Comparison of ENCODE assay signal across 8 cellular contexts in genomic region chr10:28676968-28677888, GRCh38. TPM values are rescaled to one million over a fixed set of nuclear protein-coding genes. Genes with fewer than 3 reads are reported as not detected.
DNase-seq lines count a peak whose midpoint lies in the region; ATAC-seq and TF ChIP-seq lines count a peak whose summit lies in the region.

TSS of gene BAMBI (plus strand) at chr10:28677521. CDS start at chr10:28677898, 377 bp downstream.

- intact Hi-C loops in ascending aorta (cut with DNase I), result loop anchor here (1.0 to 5.0 kb wide), 8 partner anchors 9 to 627 kb away; no protein-coding TSS in a partner anchor
- intact Hi-C loops in aorta (cut with DNase I), result loop anchor here (1.0 to 10.0 kb wide), 5 partner anchors 130 to 315 kb away; no protein-coding TSS in a partner anchor

- peak within 1 kb of the TSS; percentile 98 to 99 for H3K4me3 ChIP-seq in ascending aorta
- peak within 1 kb of the TSS; percentile 88 for H3K4me3 ChIP-seq in hepatocyte
- peak within 1 kb of the TSS; percentile 96 for H3K4me3 ChIP-seq in aorta (ENCODE audit: low read length in 2 of 2)

- H3K27ac ChIP-seq in ascending aorta (peak within 1 kb of the TSS; percentile 85), hepatocyte (peak within 1 kb of the TSS; percentile 78), aorta (ENCODE audit: low read depth in 1 of 2, low read length in 2 of 2) (peak within 1 kb of the TSS; percentile 29 to 85)

- no peaks in the 10 kb centered on the region for H3K36me3 Mint-ChIP-seq in T-helper 2 cell treated with Interferon-gamma antibody and Interleukin-4, amounts not matched to agents 5 μg/mL and 100 μg/mL, for 36 hours (ENCODE audit: low read depth)

- TF ChIP-seq CTCF in GM13977 (IDR thresholded peaks at IDR 0.05; ENCODE audit: extremely low read depth, insufficient read depth, missing control alignments), result peak; percentile 72
- peak; percentile 61 to 85 (median 66) for TF ChIP-seq CTCF in ascending aorta (IDR thresholded peaks at IDR 0.05)
- peak; percentile 56 for TF ChIP-seq CTCF in hepatocyte (IDR thresholded peaks at IDR 0.05; ENCODE audit: poor library complexity)

- no peaks in the 10 kb centered on the region for H3K9me2 ChIP-seq in hepatocyte (replicated peaks; ENCODE audit: insufficient read depth)

- DNase-seq in GM13977 (ENCODE audit: low spot score), result peak; percentile 95
- peak; percentile 61 for DNase-seq in NCI-H128 (lab: John Stamatoyannopoulos, UW; ENCODE audit: unreplicated experiment)
- DNase-seq in T-helper 2 cell treated with Interferon-gamma antibody and Interleukin-4, amounts not matched to agents 5 μg/mL and 100 μg/mL, for 36 hours (ENCODE audit: low spot score), result peak; percentile 93
- peak; percentile 59 to 96 for DNase-seq in ascending aorta (ENCODE audit: low spot score in 2 of 2)
- peak; percentile 99 for DNase-seq in hepatocyte (ENCODE audit: low spot score)
- DNase-seq in renal cortical epithelial cell (ENCODE audit: low read depth), result peak; percentile 68
- peak; percentile 94 to 96 for DNase-seq in aorta

- H3K4me1 ChIP-seq in ascending aorta (peaks cover 6 to 11% of the 10 kb centered on the region in 2 donors), hepatocyte (ENCODE audit: insufficient read depth) (peaks cover 13% of the 10 kb centered on the region), aorta (ENCODE audit: control insufficient read depth in 1 of 2, insufficient read depth in 2 of 2, low read length in 2 of 2) (no peaks in the 10 kb centered on the region)

- in situ Hi-C loops in GM13977 (cut with MboI; ENCODE audit: low pct_unique_long_range_greater_than_20kb, low sequenced_read_pairs, unreplicated experiment), result no loop called here

- no peak within 1 kb of the TSS for H3K27ac Mint-ChIP-seq in T-helper 2 cell treated with Interferon-gamma antibody and Interleukin-4, amounts not matched to agents 5 μg/mL and 100 μg/mL, for 36 hours

- H4K20me1 ChIP-seq in hepatocyte (ENCODE audit: insufficient read depth, poor library complexity, severe bottlenecking), result peaks cover 45% of the 10 kb centered on the region

- H3K4me1 Mint-ChIP-seq in T-helper 2 cell treated with Interferon-gamma antibody and Interleukin-4, amounts not matched to agents 5 μg/mL and 100 μg/mL, for 36 hours (ENCODE audit: low read depth), result peaks cover 20% of the 10 kb centered on the region

- H3K36me3 ChIP-seq in ascending aorta (no peaks in the 10 kb centered on the region), hepatocyte (replicated peaks; ENCODE audit: insufficient read depth, low read depth) (no peaks in the 10 kb centered on the region), aorta (ENCODE audit: control insufficient read depth in 1 of 2, insufficient read depth in 2 of 2, low read length in 1 of 2) (peaks cover 0 to 4% of the 10 kb centered on the region in 2 donors)

- peak within 1 kb of the TSS; percentile 81 for H2AFZ ChIP-seq in hepatocyte

- H3K79me2 ChIP-seq in hepatocyte, result peaks cover 48% of the 10 kb centered on the region

- H3K27me3 Mint-ChIP-seq in T-helper 2 cell treated with Interferon-gamma antibody and Interleukin-4, amounts not matched to agents 5 μg/mL and 100 μg/mL, for 36 hours (ENCODE audit: low read depth), result peaks cover 78% of the 10 kb centered on the region

- no peaks in the 10 kb centered on the region for H3K9me3 Mint-ChIP-seq in T-helper 2 cell treated with Interferon-gamma antibody and Interleukin-4, amounts not matched to agents 5 μg/mL and 100 μg/mL, for 36 hours

- H3K9me3 ChIP-seq in ascending aorta, result no peaks in the 10 kb centered on the region
- H3K9me3 ChIP-seq in hepatocyte (ENCODE audit: low read depth), result no peaks in the 10 kb centered on the region
- no peaks in the 10 kb centered on the region for H3K9me3 ChIP-seq in aorta (ENCODE audit: control insufficient read depth, low read length)

- peak within 1 kb of the TSS; percentile 71 for H3K4me3 Mint-ChIP-seq in T-helper 2 cell treated with Interferon-gamma antibody and Interleukin-4, amounts not matched to agents 5 μg/mL and 100 μg/mL, for 36 hours

- H3K27me3 ChIP-seq in ascending aorta (no peaks in the 10 kb centered on the region), hepatocyte (no peaks in the 10 kb centered on the region), aorta (ENCODE audit: control insufficient read depth in 1 of 2, insufficient read depth in 2 of 2, low read length in 1 of 2) (no peaks in the 10 kb centered on the region)

- ATAC-seq in HG02759 (IDR thresholded peaks at IDR 0.05; ENCODE audit: unreplicated experiment), result peak; percentile 98
- ATAC-seq in aorta (ENCODE audit: low FRiP score), result peak; percentile 98

- 1% methylated on average over 83 of the region's 120 CpGs for WGBS in hepatocyte (ENCODE audit: low lambda C conversion rate, missing lambda C conversion rate)
- 0 to 1% methylated on average over 119 to 120 of the region's 120 CpGs for WGBS in aorta, 2 donors

- peak within 1 kb of the TSS; percentile 98 for H3K4me2 ChIP-seq in hepatocyte

RNA-seq across cellular contexts. Expression of gene BAMBI, which starts in this region (rescaled TPM):
- 16.3 TPM for total RNA-seq in ascending aorta
- total RNA-seq in hepatocyte, result 111 and 116 TPM in 2 replicates
- 148 and 163 TPM in 2 replicates for polyA plus RNA-seq in hepatocyte
- total RNA-seq in renal cortical epithelial cell, result 10.4 and 12.0 TPM in 2 replicates
- 10 to 100 TPM; 18.3 to 34.5 TPM for total RNA-seq in aorta
- 10 to 100 TPM in 1 of 2 donors, 1 to 10 TPM in 1; 4.8 to 18.6 TPM for polyA plus RNA-seq in aorta

Comparison
In these comparisons a context has a peak if more than half of its experiments do, and no peak if none do; other contexts are left out.
1. Peak in every context shown above with its lines: DNase-seq, ATAC-seq, H3K4me3 ChIP-seq and H3K27ac ChIP-seq.